In the genomic region with DNA sequence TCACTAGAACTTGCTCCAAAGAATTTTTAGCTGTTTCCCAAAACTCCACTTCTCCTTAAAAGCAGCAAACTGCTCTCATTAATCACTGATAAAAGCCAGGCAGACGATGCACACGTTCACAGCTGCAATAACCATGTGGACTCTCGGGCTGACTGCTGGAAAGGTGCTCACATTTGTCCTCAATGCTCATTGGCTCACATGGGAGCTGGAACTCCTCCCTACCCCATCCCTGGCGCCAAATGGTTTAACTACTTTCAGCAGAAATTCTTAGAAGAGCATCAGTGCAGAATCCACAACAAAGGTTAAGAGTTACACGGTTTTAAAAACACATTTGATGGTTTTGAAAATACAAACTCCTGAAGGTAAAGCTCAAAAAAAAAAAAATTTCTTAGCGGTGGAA, we compare ENCODE assay signal across 27 cellular contexts.
A peak's percentile ranks its signal among the peaks of the same experiment; 100 is the strongest.
DNase-seq lines count a peak whose midpoint lies in the region; ATAC-seq and TF ChIP-seq lines count a peak whose summit lies in the region.
"Had no signal": no experiment of that assay in that cellular context is flagged by ENCODE, and none has a peak within 500 bp of the region (broad histone marks: within the 10 kb centered on the region; RNA-seq: fewer than 3 reads in every experiment).

No MANE protein-coding gene starts in this region.

- no peak overlapping the region for H3K4me2 ChIP-seq in H9 (ENCODE audit: insufficient read depth, insufficient read length, low read length)
- no peak overlapping the region for H3K4me2 ChIP-seq in OCI-LY7 (ENCODE audit: low read length)
- H3K4me2 ChIP-seq: GM23338 had no signal

- H3K27me3 ChIP-seq in H9 (ENCODE audit: insufficient read depth, low read length): no peaks in the 10 kb centered on the region
- H3K27me3 ChIP-seq: SJCRH30 had no signal

- no peak overlapping the region for H2AFZ ChIP-seq in H9 (ENCODE audit: low read length)
- H2AFZ ChIP-seq in OCI-LY7 (ENCODE audit: low read length): no peak overlapping the region
- H2AFZ ChIP-seq: GM23338 had no signal

- H3K27ac ChIP-seq in H9 (ENCODE audit: insufficient read length, low read depth, low read length) (no peak overlapping the region), OCI-LY7 (ENCODE audit: low read depth, low read length, poor library complexity, severe bottlenecking) (no peak overlapping the region)
- H3K27ac ChIP-seq: 22Rv1, SJCRH30 had no signal

- H3K4me3 ChIP-seq in OCI-LY7 (ENCODE audit: low read depth, low read length, poor library complexity, severe bottlenecking): no peak overlapping the region
- H3K4me3 ChIP-seq: GM23338, HAP-1, SJCRH30 had no signal

- POLR2A ChIA-PET in OCI-LY7 (lab: Charles Lee): no interaction called here

- no peak overlapping the region for H4K8ac ChIP-seq in H9 (replicated peaks; ENCODE audit: insufficient read length, low read depth, low read length)

- CTCF ChIA-PET in OCI-LY7 (lab: Charles Lee; ENCODE audit: unreplicated experiment): no interaction called here

- no peaks in the 10 kb centered on the region for H3K79me2 ChIP-seq in H9 (ENCODE audit: insufficient read depth, low read length)
- no peaks in the 10 kb centered on the region for H3K79me2 ChIP-seq in OCI-LY7 (ENCODE audit: insufficient read depth, low read depth, low read length)

- H2BK12ac ChIP-seq in H9 (ENCODE audit: insufficient read length, low read depth, low read length): no peak overlapping the region

- H3K4me3 Mint-ChIP-seq in T-helper 2 cell treated with Interferon-gamma antibody and Interleukin-4, amounts not matched to agents 5 μg/mL and 100 μg/mL, for 36 hours: no peak overlapping the region
- H3K4me3 Mint-ChIP-seq in H9: no peak overlapping the region
- no peak overlapping the region for H3K4me3 Mint-ChIP-seq in activated T-helper 1 cell treated with anti-CD3 and anti-CD28 coated beads, Interleukin-12 subunit alpha, Interleukin-12 subunit beta, Interleukin-2, Interleukin-4 antibody, amounts not matched to agents 30 ng/mL and 10 ng/mL and 1 ng/mL, durations not matched to agents 14 hours and 24 hours and 36 hours
- H3K4me3 Mint-ChIP-seq in nephron progenitor cell: no peak overlapping the region
- no peak overlapping the region for H3K4me3 Mint-ChIP-seq in activated T-cell treated with anti-CD3 and anti-CD28 coated beads, Interleukin-2, amount 50 U/mL, for 4 hours
- H3K4me3 Mint-ChIP-seq: B cell, CD14-positive monocyte, GM23338, HFFc6, IgD-negative memory B cell had no signal

- no TSS peak for BruUV-seq in OCI-LY7 (replicated peaks; lab: Mats Ljungman, UMichigan)

- no peak overlapping the region for H2AK5ac ChIP-seq in H9 (ENCODE audit: insufficient read length, low read length)

- no peak overlapping the region for H3K18ac ChIP-seq in H9 (ENCODE audit: insufficient read length, low read depth, low read length)

- no peak overlapping the region for H3K9ac ChIP-seq in H9 (ENCODE audit: extremely low read depth, insufficient read length, low read length)

- intact Hi-C loops in activated T-helper 1 cell treated with anti-CD3 and anti-CD28 coated beads, Interleukin-12 subunit alpha, Interleukin-12 subunit beta, Interleukin-2, Interleukin-4 antibody, amounts not matched to agents 30 ng/mL and 10 ng/mL and 1 ng/mL, durations not matched to agents 14 hours and 24 hours and 36 hours (cut with micrococcal nuclease): loop anchor here (10.0 kb wide), 1 partner anchor 92 kb away; no protein-coding TSS in a partner anchor
- intact Hi-C loops in OCI-LY7 (cut with micrococcal nuclease; ENCODE audit: unreplicated experiment): no loop called here

- no peaks in the 10 kb centered on the region for H3K23me2 ChIP-seq in H9 (ENCODE audit: insufficient read length, low read depth, low read length, poor library complexity, severe bottlenecking)

- H3K9me2 ChIP-seq in OCI-LY7 (ENCODE audit: insufficient read depth, low read length): no peaks in the 10 kb centered on the region

- no peak overlapping the region for H2BK120ac ChIP-seq in H9 (ENCODE audit: low read depth, low read length, poor library complexity, severe bottlenecking)

- no peak overlapping the region for H4K5ac ChIP-seq in H9 (ENCODE audit: insufficient read length, low read depth, low read length)

- DNase-seq in T-helper 2 cell treated with Interferon-gamma antibody and Interleukin-4, amounts not matched to agents 5 μg/mL and 100 μg/mL, for 36 hours (ENCODE audit: low spot score): no peak
- no peak for DNase-seq in T-helper 2 cell
- DNase-seq in H9: no peak
- DNase-seq in activated T-helper 1 cell treated with anti-CD3 and anti-CD28 coated beads, Interleukin-12 subunit alpha, Interleukin-12 subunit beta, Interleukin-2, Interleukin-4 antibody, amounts not matched to agents 30 ng/mL and 10 ng/mL and 1 ng/mL, durations not matched to agents 14 hours and 24 hours and 36 hours (ENCODE audit: low spot score): no peak
- no peak for DNase-seq in nephron progenitor cell
- DNase-seq in activated T-cell treated with anti-CD3 and anti-CD28 coated beads, Interleukin-2, amount 50 U/mL, for 4 hours: no peak
- DNase-seq in OCI-LY7 (ENCODE audit: low spot score): no peak
- no peak for DNase-seq in NCI-H82 treated with DMSO at 0.1 percent for 48 hours (lab: John Stamatoyannopoulos, UW; ENCODE audit: unreplicated experiment)
- DNase-seq: DMS153, HFFc6, Karpas-422, NCI-H1092 treated with DMSO at 0.1 percent for 48 hours, NCI-H1436, NCI-H187, NCI-H2081 treated with DMSO at 0.1 percent for 48 hours, NCI-H2171, NCI-H226, NCI-H510A, NCI-H748 treated with DMSO at 0.1 percent for 48 hours, PC-3, SJCRH30 had no signal

- H3K4me1 Mint-ChIP-seq in T-helper 2 cell treated with Interferon-gamma antibody and Interleukin-4, amounts not matched to agents 5 μg/mL and 100 μg/mL, for 36 hours (ENCODE audit: low read depth): peaks cover 16% of the 10 kb centered on the region
- H3K4me1 Mint-ChIP-seq in H9 (peaks cover 10 to 11% of the 10 kb centered on the region in 2 experiments), nephron progenitor cell (peaks cover 28% of the 10 kb centered on the region)
- H3K4me1 Mint-ChIP-seq in activated T-helper 1 cell treated with anti-CD3 and anti-CD28 coated beads, Interleukin-12 subunit alpha, Interleukin-12 subunit beta, Interleukin-2, Interleukin-4 antibody, amounts not matched to agents 30 ng/mL and 10 ng/mL and 1 ng/mL, durations not matched to agents 14 hours and 24 hours and 36 hours (ENCODE audit: low read depth): peaks cover 25% of the 10 kb centered on the region
- H3K4me1 Mint-ChIP-seq in activated T-cell treated with anti-CD3 and anti-CD28 coated beads, Interleukin-2, amount 50 U/mL, for 4 hours (ENCODE audit: low read depth): no peaks in the 10 kb centered on the region
- H3K4me1 Mint-ChIP-seq: B cell, CD14-positive monocyte, IgD-negative memory B cell had no signal

- H3K36me3 ChIP-seq in OCI-LY7 (ENCODE audit: insufficient read depth, low read length): peaks cover 78% of the 10 kb centered on the region

- no peaks in the 10 kb centered on the region for H4K20me1 ChIP-seq in H9 (ENCODE audit: control insufficient read depth, insufficient read depth, insufficient read length)
- no peaks in the 10 kb centered on the region for H4K20me1 ChIP-seq in OCI-LY7 (ENCODE audit: insufficient read depth, low read length)

- H3K4ac ChIP-seq in H9 (ENCODE audit: low read depth, low read length): no peak overlapping the region

- WGBS in H9 (ENCODE audit: extremely low coverage, insufficient read length, low lambda C conversion rate): no CpG with 5 or more reads among the region's 6 CpGs

- H3K9me3 ChIP-seq in H9 (ENCODE audit: control insufficient read depth, low read depth, low read length) (no peaks in the 10 kb centered on the region), OCI-LY7 (ENCODE audit: low read length) (no peaks in the 10 kb centered on the region)
- H3K9me3 ChIP-seq: HAP-1, SJCRH30 had no signal

- TF ChIP-seq CTCF in H9 (conservative IDR thresholded peaks at IDR 0.05): no peak
- no peak for TF ChIP-seq CTCF in nephron progenitor cell (IDR thresholded peaks at IDR 0.05)
- TF ChIP-seq CTCF in OCI-LY7 (conservative IDR thresholded peaks at IDR 0.05; ENCODE audit: low read length): no peak

- H2BK15ac ChIP-seq in H9 (ENCODE audit: low read depth, low read length): no peak overlapping the region

- no peak overlapping the region for H3K23ac ChIP-seq in H9 (ENCODE audit: insufficient read length, low read depth, low read length)

- no peak overlapping the region for H4K91ac ChIP-seq in H9 (ENCODE audit: insufficient read length, low read depth, low read length)

- no peaks in the 10 kb centered on the region for H3K79me1 ChIP-seq in H9 (ENCODE audit: insufficient read depth, low read depth, low read length, poor library complexity, severe bottlenecking)

- no peak overlapping the region for H3K56ac ChIP-seq in H9 (ENCODE audit: insufficient read length, low read depth, low read length)

- peaks cover 46% of the 10 kb centered on the region for H3K36me3 Mint-ChIP-seq in T-helper 2 cell treated with Interferon-gamma antibody and Interleukin-4, amounts not matched to agents 5 μg/mL and 100 μg/mL, for 36 hours (ENCODE audit: low read depth)
- H3K36me3 Mint-ChIP-seq in H9 (ENCODE audit: insufficient read depth in 1 of 3, low read depth in 3 of 3) (peaks cover 15 to 63% (median 47%) of the 10 kb centered on the region in 3 experiments; a peak in 6 of 7 replicates), nephron progenitor cell (ENCODE audit: low read depth) (peaks cover 68% of the 10 kb centered on the region)
- peaks cover 40% of the 10 kb centered on the region for H3K36me3 Mint-ChIP-seq in activated T-helper 1 cell treated with anti-CD3 and anti-CD28 coated beads, Interleukin-12 subunit alpha, Interleukin-12 subunit beta, Interleukin-2, Interleukin-4 antibody, amounts not matched to agents 30 ng/mL and 10 ng/mL and 1 ng/mL, durations not matched to agents 14 hours and 24 hours and 36 hours (ENCODE audit: low read depth)
- peaks cover 41% of the 10 kb centered on the region for H3K36me3 Mint-ChIP-seq in activated T-cell treated with anti-CD3 and anti-CD28 coated beads, Interleukin-2, amount 50 U/mL, for 4 hours (ENCODE audit: insufficient read depth)

- H3K14ac ChIP-seq in H9 (ENCODE audit: insufficient read depth, low read length): no peak overlapping the region

- no peaks in the 10 kb centered on the region for H3K9me3 Mint-ChIP-seq in T-helper 2 cell treated with Interferon-gamma antibody and Interleukin-4, amounts not matched to agents 5 μg/mL and 100 μg/mL, for 36 hours
- H3K9me3 Mint-ChIP-seq in H9 (no peaks in the 10 kb centered on the region), nephron progenitor cell (peaks cover 5% of the 10 kb centered on the region)
- no peaks in the 10 kb centered on the region for H3K9me3 Mint-ChIP-seq in activated T-helper 1 cell treated with anti-CD3 and anti-CD28 coated beads, Interleukin-12 subunit alpha, Interleukin-12 subunit beta, Interleukin-2, Interleukin-4 antibody, amounts not matched to agents 30 ng/mL and 10 ng/mL and 1 ng/mL, durations not matched to agents 14 hours and 24 hours and 36 hours
- H3K9me3 Mint-ChIP-seq in activated T-cell treated with anti-CD3 and anti-CD28 coated beads, Interleukin-2, amount 50 U/mL, for 4 hours: no peaks in the 10 kb centered on the region
- H3K9me3 Mint-ChIP-seq: GM23338, HFFc6, IgD-negative memory B cell had no signal

- H2BK20ac ChIP-seq in H9 (ENCODE audit: low read depth, low read length, poor library complexity, severe bottlenecking): no peak overlapping the region

- H3K4me1 ChIP-seq in H9 (ENCODE audit: insufficient read depth, low read length): no peaks in the 10 kb centered on the region
- no peaks in the 10 kb centered on the region for H3K4me1 ChIP-seq in OCI-LY7 (ENCODE audit: insufficient read depth, low read length, poor library complexity, severe bottlenecking)
- H3K4me1 ChIP-seq: HAP-1, SJCRH30 had no signal

- no peak for ATAC-seq in activated T-cell treated with anti-CD3 and anti-CD28 coated beads, Interleukin-2, amount 50 U/mL, for 4 hours
- ATAC-seq: GM23338, PC-3 had no signal

- H2BK5ac ChIP-seq in H9 (ENCODE audit: insufficient read length, low read length): no peak overlapping the region

- no peaks in the 10 kb centered on the region for H3K27me3 Mint-ChIP-seq in T-helper 2 cell treated with Interferon-gamma antibody and Interleukin-4, amounts not matched to agents 5 μg/mL and 100 μg/mL, for 36 hours (ENCODE audit: low read depth)
- no peaks in the 10 kb centered on the region for H3K27me3 Mint-ChIP-seq in H9 (ENCODE audit: low read depth)
- no peaks in the 10 kb centered on the region for H3K27me3 Mint-ChIP-seq in activated T-helper 1 cell treated with anti-CD3 and anti-CD28 coated beads, Interleukin-12 subunit alpha, Interleukin-12 subunit beta, Interleukin-2, Interleukin-4 antibody, amounts not matched to agents 30 ng/mL and 10 ng/mL and 1 ng/mL, durations not matched to agents 14 hours and 24 hours and 36 hours (ENCODE audit: insufficient read depth)
- H3K27me3 Mint-ChIP-seq in nephron progenitor cell (ENCODE audit: low read depth, poor library complexity): no peaks in the 10 kb centered on the region
- no peaks in the 10 kb centered on the region for H3K27me3 Mint-ChIP-seq in activated T-cell treated with anti-CD3 and anti-CD28 coated beads, Interleukin-2, amount 50 U/mL, for 4 hours (ENCODE audit: low read depth)
- H3K27me3 Mint-ChIP-seq: B cell, IgD-negative memory B cell had no signal

- H3T11ph ChIP-seq in H9 (ENCODE audit: low read length): no peak overlapping the region

- H3K27ac Mint-ChIP-seq in T-helper 2 cell treated with Interferon-gamma antibody and Interleukin-4, amounts not matched to agents 5 μg/mL and 100 μg/mL, for 36 hours: peak overlapping the region; percentile 71
- peak overlapping the region in 2 of 3 experiments; percentile 3 to 57; a peak in 1 of 7 replicates for H3K27ac Mint-ChIP-seq in H9
- H3K27ac Mint-ChIP-seq in activated T-helper 1 cell treated with anti-CD3 and anti-CD28 coated beads, Interleukin-12 subunit alpha, Interleukin-12 subunit beta, Interleukin-2, Interleukin-4 antibody, amounts not matched to agents 30 ng/mL and 10 ng/mL and 1 ng/mL, durations not matched to agents 14 hours and 24 hours and 36 hours: peak overlapping the region; percentile 71
- peak overlapping the region; percentile 17 for H3K27ac Mint-ChIP-seq in nephron progenitor cell
- H3K27ac Mint-ChIP-seq: HFFc6 had no signal

Comparison
In these comparisons a context has a peak if more than half of its experiments do, and no peak if none do; other contexts are left out.
1. H3K27ac Mint-ChIP-seq: peak in every context shown above with its lines; median percentile 71 in T-helper 2 cell treated with Interferon-gamma antibody and Interleukin-4, amounts not matched to agents 5 μg/mL and 100 μg/mL, for 36 hours; 71 in activated T-helper 1 cell treated with anti-CD3 and anti-CD28 coated beads, Interleukin-12 subunit alpha, Interleukin-12 subunit beta, Interleukin-2, Interleukin-4 antibody, amounts not matched to agents 30 ng/mL and 10 ng/mL and 1 ng/mL, durations not matched to agents 14 hours and 24 hours and 36 hours; 30 in H9; 17 in nephron progenitor cell.